9 cellular contexts compared by ENCODE assay signal in the genomic region with DNA sequence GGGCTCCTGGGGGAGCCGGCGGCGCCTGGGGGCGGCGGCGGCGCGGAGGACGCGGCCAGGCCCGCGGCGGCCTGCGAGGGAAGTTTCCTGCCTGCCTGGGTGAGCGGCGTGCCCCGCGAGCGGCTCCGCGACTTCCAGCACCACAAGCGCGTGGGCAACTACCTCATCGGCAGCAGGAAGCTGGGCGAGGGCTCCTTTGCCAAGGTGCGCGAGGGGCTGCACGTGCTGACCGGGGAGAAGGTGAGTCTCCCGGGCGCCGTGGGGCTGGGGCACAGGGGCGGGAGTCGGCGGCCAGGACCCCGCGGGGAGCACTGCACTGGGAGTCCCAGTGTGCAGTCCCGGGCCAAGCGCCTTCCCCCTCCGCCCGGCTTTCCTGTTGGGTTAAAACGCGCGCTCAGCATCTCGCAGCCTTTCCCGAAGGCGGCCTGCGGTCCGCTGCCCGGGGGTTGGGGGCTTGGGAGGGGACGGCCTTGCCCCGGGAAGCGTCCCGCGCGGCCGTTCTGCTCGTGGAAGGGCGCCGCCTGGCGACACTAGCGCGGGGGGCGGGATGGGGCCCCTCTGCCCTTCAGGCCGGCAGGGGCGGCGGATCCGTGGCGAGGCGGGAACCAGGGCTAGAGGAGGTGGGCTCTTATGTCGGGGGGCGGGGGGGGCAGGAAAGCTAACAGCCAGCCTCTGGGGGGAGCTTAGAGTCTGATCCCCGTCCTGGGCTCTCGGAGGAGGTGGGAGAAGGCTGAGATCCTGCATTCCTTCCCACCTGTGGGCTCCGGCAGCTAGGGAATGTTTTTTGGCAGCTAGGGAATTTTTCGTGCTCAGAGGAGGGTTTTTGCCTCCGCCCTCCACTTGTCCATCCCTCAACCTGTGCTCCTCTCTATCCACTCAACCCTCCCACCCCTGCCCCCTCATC. TPM values are rescaled to one million over a fixed set of nuclear protein-coding genes. Genes with fewer than 3 reads are reported as not detected.
A peak's percentile ranks its signal among the peaks of the same experiment; 100 is the strongest.
DNase-seq lines count a peak whose midpoint lies in the region; ATAC-seq and FAIRE-seq lines count a peak whose summit lies in the region.
"Had no signal": no experiment of that assay in that cellular context is flagged by ENCODE, and none has a peak within 500 bp of the region (broad histone marks: within the 10 kb centered on the region; RNA-seq: fewer than 3 reads in every experiment).

No MANE protein-coding gene starts in this region.

- H3K9me3 ChIP-seq in iPS DF 6.9 (ENCODE audit: control insufficient read depth, insufficient read depth, low read length) (no peaks in the 10 kb centered on the region), small intestine (ENCODE audit: control insufficient read depth, low read depth) (no peaks in the 10 kb centered on the region)

- no peak for FAIRE-seq in small intestine (lab: Jason Lieb, UNC)

- no peak overlapping the region for H3K27ac Mint-ChIP-seq in activated naive CD4-positive, alpha-beta T cell treated with anti-CD3 and anti-CD28 coated beads, Interleukin-2, amount 50 U/mL, for 72 hours

- DNase-seq in NCI-H146 (lab: John Stamatoyannopoulos, UW) (peak; percentile 10), NCI-H146 treated with DMSO at 0.1 percent for 48 hours (lab: John Stamatoyannopoulos, UW; ENCODE audit: unreplicated experiment) (no peak), NCI-H748 treated with DMSO at 0.1 percent for 48 hours (lab: John Stamatoyannopoulos, UW) (peak; percentile 67), iPS DF 6.9 (ENCODE audit: low read depth, low spot score) (no peak), small intestine (peak; percentile 38), DMS79 treated with DMSO at 0.1 percent for 48 hours (lab: John Stamatoyannopoulos, UW) (no peak), superior temporal gyrus (ENCODE audit: extremely low spot score) (no peak)
- peak in 1 of 2 donors; percentile 78 for DNase-seq in activated naive CD4-positive, alpha-beta T cell treated with anti-CD3 and anti-CD28 coated beads, Interleukin-2, amount 50 U/mL, for 72 hours (ENCODE audit: low spot score in 2 of 2)
- DNase-seq: DND-41 had no signal

- WGBS in iPS DF 6.9 (ENCODE audit: insufficient coverage, insufficient read length) = no CpG with 5 or more reads among the region's 77 CpGs
- WGBS in small intestine, 3 donors = 2% methylated on average over 45 to 77 of the region's 77 CpGs

- H3K36me3 Mint-ChIP-seq in activated naive CD4-positive, alpha-beta T cell treated with anti-CD3 and anti-CD28 coated beads, Interleukin-2, amount 50 U/mL, for 72 hours = no peaks in the 10 kb centered on the region

- ATAC-seq in activated naive CD4-positive, alpha-beta T cell treated with anti-CD3 and anti-CD28 coated beads, Interleukin-2, amount 50 U/mL, for 72 hours = peak; percentile 53 to 70

- H3K27ac ChIP-seq in iPS DF 6.9 (ENCODE audit: low read length) (no peak overlapping the region), small intestine (ENCODE audit: low read depth in 1 of 2, low read length in 1 of 2) (peak overlapping the region in 1 of 2 donors; percentile 75)

- H3K4me1 ChIP-seq in iPS DF 6.9 (ENCODE audit: control insufficient read depth, insufficient read depth, low read length) = peaks cover 3% of the 10 kb centered on the region
- H3K4me1 ChIP-seq in small intestine (ENCODE audit: control insufficient read depth in 2 of 2, insufficient read depth in 1 of 2, low read depth in 1 of 2, low read length in 1 of 2) = peaks cover 0 to 5% of the 10 kb centered on the region in 2 donors

- peaks cover 1% of the 10 kb centered on the region; the same call in 1 of the 2 replicates for H3K27me3 ChIP-seq in iPS DF 6.9 (ENCODE audit: control insufficient read depth, insufficient read depth, low read length)
- H3K27me3 ChIP-seq in small intestine (ENCODE audit: control insufficient read depth in 2 of 2, insufficient read depth in 2 of 2, low read length in 2 of 2) = peaks cover 0 to 4% of the 10 kb centered on the region in 2 donors

- no peaks in the 10 kb centered on the region for H3K9me3 Mint-ChIP-seq in activated naive CD4-positive, alpha-beta T cell treated with anti-CD3 and anti-CD28 coated beads, Interleukin-2, amount 50 U/mL, for 72 hours

- H3K36me3 ChIP-seq in iPS DF 6.9 (ENCODE audit: control insufficient read depth, insufficient read depth, low read length) = no peaks in the 10 kb centered on the region
- no peaks in the 10 kb centered on the region for H3K36me3 ChIP-seq in small intestine (ENCODE audit: control insufficient read depth in 2 of 2, insufficient read depth in 2 of 2, low read length in 2 of 2)

- H3K4me3 ChIP-seq in iPS DF 6.9 (ENCODE audit: low read length) = peak overlapping the region; percentile 51; the same call in 1 of the 2 replicates
- H3K4me3 ChIP-seq in small intestine (ENCODE audit: low read depth in 1 of 2, low read length in 2 of 2) = peak overlapping the region; percentile 52

RNA-seq across cellular contexts. Expression of gene HUNK, which starts 1.1 kb away (rescaled TPM):
- total RNA-seq in activated naive CD4-positive, alpha-beta T cell treated with anti-CD3 and anti-CD28 coated beads, Interleukin-2, amount 50 U/mL, for 72 hours = under 1 TPM in 1 of 2 donors, not detected in 1; 0.23 TPM
- polyA plus RNA-seq in small intestine = 1 to 10 TPM; 1.1 to 3.0 (median 1.6) TPM

Comparison
In these comparisons a context has a peak if more than half of its experiments do, and no peak if none do; other contexts are left out.
1. DNase-seq: peak in NCI-H146 (single experiment), NCI-H748 treated with DMSO at 0.1 percent for 48 hours (single experiment) and small intestine (single experiment); none in NCI-H146 treated with DMSO at 0.1 percent for 48 hours (single experiment), iPS DF 6.9 (single experiment), DMS79 treated with DMSO at 0.1 percent for 48 hours (single experiment) and superior temporal gyrus (single experiment).